7 cellular contexts compared by ENCODE assay signal in genomic region chr13:32314968-32315254, GRCh38. TPM values are rescaled to one million over a fixed set of nuclear protein-coding genes. Genes with fewer than 3 reads are reported as not detected.
DNase-seq lines count a peak whose midpoint lies in the region; ATAC-seq and TF ChIP-seq lines count a peak whose summit lies in the region.

No MANE protein-coding gene starts in this region.

- in situ Hi-C loops in GM13976 (cut with MboI; ENCODE audit: low sequenced_read_pairs, unreplicated experiment), result loop anchor here (10.0 kb wide), 2 partner anchors 290 to 400 kb away; no protein-coding TSS in a partner anchor

- TF ChIP-seq CTCF in GM13976 (IDR thresholded peaks at IDR 0.05; ENCODE audit: borderline replicate concordance, control extremely low read depth, extremely low read depth, insufficient read depth, missing control alignments) (no peak), HFF-Myc (IDR thresholded peaks at IDR 0.05; ENCODE audit: low read depth, low read length, missing control alignments) (no peak), natural killer cell (IDR thresholded peaks at IDR 0.05) (no peak), testis (IDR thresholded peaks at IDR 0.05) (no peak)

- DNase-seq in GM13976 (ENCODE audit: low spot score) (peak; percentile 64), HFF-Myc (ENCODE audit: extremely low read depth, low read depth) (no peak), NCI-H2029 (lab: John Stamatoyannopoulos, UW) (peak; percentile 38), natural killer cell (peak; percentile 71), testis (peak; percentile 64)
- peak; percentile 59 for DNase-seq in activated CD8-positive, alpha-beta memory T cell treated with anti-CD3 and anti-CD28 coated beads, Interleukin-2, amount 50 U/mL, for 1 hour (ENCODE audit: extremely low read depth)

- H3K27ac Mint-ChIP-seq in natural killer cell, result peak overlapping the region; percentile 98 to 100

- no peaks in the 10 kb centered on the region for H3K27me3 Mint-ChIP-seq in natural killer cell (ENCODE audit: low read depth in 2 of 2)

- H3K36me3 ChIP-seq in esophagus (ENCODE audit: control insufficient read depth in 2 of 2, insufficient read depth in 2 of 2, low read length in 1 of 2) (no peaks in the 10 kb centered on the region), testis (ENCODE audit: low read depth, missing control alignments) (no peaks in the 10 kb centered on the region)

- H3K27me3 ChIP-seq in esophagus (ENCODE audit: control insufficient read depth in 1 of 2, insufficient read depth in 2 of 2, low read length in 2 of 2) (no peaks in the 10 kb centered on the region), testis (no peaks in the 10 kb centered on the region)

- peak; percentile 86 to 94 (median 86) for ATAC-seq in natural killer cell

- H3K9me3 ChIP-seq in esophagus (ENCODE audit: control insufficient read depth in 2 of 2, insufficient read depth in 1 of 2, low read depth in 1 of 2, low read length in 1 of 2) (no peaks in the 10 kb centered on the region), testis (no peaks in the 10 kb centered on the region)

- TF ChIP-seq POLR2A in testis (IDR thresholded peaks at IDR 0.05), result no peak

- H3K4me3 Mint-ChIP-seq in natural killer cell, result peak overlapping the region; percentile 98

- H3K4me1 Mint-ChIP-seq in natural killer cell, result peaks cover 15 to 26% of the 10 kb centered on the region in 2 donors

- H3K4me3 ChIP-seq in HFF-Myc (replicated peaks; ENCODE audit: low read depth, low read length) (peak overlapping the region; percentile 51), esophagus (ENCODE audit: low read depth in 1 of 2, low read length in 2 of 2) (peak overlapping the region; percentile 77 to 81), testis (peak overlapping the region; percentile 68 to 77)

- H3K36me3 Mint-ChIP-seq in natural killer cell, result no peaks in the 10 kb centered on the region

- H3K4me1 ChIP-seq in esophagus (ENCODE audit: control insufficient read depth in 2 of 2, insufficient read depth in 2 of 2, low read length in 1 of 2) (no peaks in the 10 kb centered on the region), testis (peaks cover 4% of the 10 kb centered on the region)

- H3K9me3 Mint-ChIP-seq in natural killer cell, result no peaks in the 10 kb centered on the region

- WGBS in esophagus, 2 donors, result 16 to 18% methylated on average over 7 of the region's 7 CpGs
- WGBS in testis, 2 donors, result 16 to 34% methylated on average over 7 of the region's 7 CpGs

- peak overlapping the region; percentile 96 to 98 for H3K27ac ChIP-seq in esophagus (ENCODE audit: low read depth in 2 of 2, low read length in 1 of 2)
- peak overlapping the region; percentile 82 to 98 for H3K27ac ChIP-seq in testis

- intact Hi-C loops in natural killer cell (cut with micrococcal nuclease), result loop anchor here (1.0 to 10.0 kb wide), 5 partner anchors 111 to 1228 kb away; partner anchors contain the start of genes FRY and N4BP2L2
- intact Hi-C loops in testis (cut with DNase I; ENCODE audit: low total_unique reads), result no loop called here

RNA-seq across cellular contexts. Expression of gene ZAR1L, which starts 0.3 kb away (rescaled TPM):
- polyA plus RNA-seq in esophagus (not detected), testis (ENCODE audit: insufficient read depth, low read depth, low replicate concordance) (0.78 TPM)
- total RNA-seq in natural killer cell (under 1 TPM in 1 of 3 donors, not detected in 2; 0.23 TPM), testis (under 1 TPM in 1 of 2 donors, not detected in 1; 0.62 TPM)

RNA-seq across cellular contexts. Expression of gene BRCA2, which starts 0.4 kb away (rescaled TPM):
- polyA plus RNA-seq in esophagus (1 to 10 TPM in 1 of 2 donors, under 1 TPM in 1; 0.71 to 1.4 TPM), testis (ENCODE audit: insufficient read depth, low read depth, low replicate concordance) (4.9 TPM)
- total RNA-seq in natural killer cell (1 to 10 TPM; 3.6 to 4.3 (median 3.6) TPM), testis (10 to 100 TPM; 13.6 to 19.4 TPM)
